Comparison of ENCODE assay signal across 16 cellular contexts in genomic region chr11:3380706-3381570, GRCh38. TPM values are rescaled to one million over a fixed set of nuclear protein-coding genes. Genes with fewer than 3 reads are reported as not detected.
DNase-seq lines count a peak whose midpoint lies in the region; ATAC-seq and TF ChIP-seq lines count a peak whose summit lies in the region.
"Had no signal": no experiment of that assay in that cellular context is flagged by ENCODE, and none has a peak within 500 bp of the region (broad histone marks: within the 10 kb centered on the region; RNA-seq: fewer than 3 reads in every experiment).

No MANE protein-coding gene starts in this region.

- H3K4me3 ChIP-seq in DND-41 (ENCODE audit: low read depth in 1 of 2, low read length in 2 of 2) = no peak overlapping the region
- peak overlapping the region; percentile 56 for H3K4me3 ChIP-seq in fibroblast of the aortic adventitia (ENCODE audit: low read depth, low read length)
- H3K4me3 ChIP-seq in neuronal stem cell (ENCODE audit: low read length in 2 of 2) = peak overlapping the region; percentile 53 to 65
- H3K4me3 ChIP-seq: hepatocyte had no signal

- no peak overlapping the region for H3K27ac Mint-ChIP-seq in activated T-helper 17 cell treated with anti-CD3 and anti-CD28 coated beads, Interleukin-2, amount 50 U/mL, for 72 hours
- H3K27ac Mint-ChIP-seq: activated naive CD8-positive, alpha-beta T cell treated with anti-CD3 and anti-CD28 coated beads, Interleukin-2, amount 50 U/mL, for 24 hours; T-helper 1 cell treated with Interleukin-12 subunit alpha and Interleukin-12 subunit beta and Interleukin-4 antibody, amounts not matched to agents 30 μg/mL and 1 μg/mL, for 36 hours had no signal

- H3K36me3 ChIP-seq in DND-41 (ENCODE audit: insufficient read depth, low read length) (peaks cover 19% of the 10 kb centered on the region), neuronal stem cell (replicated peaks in 1 of 2; ENCODE audit: control insufficient read depth in 2 of 2, insufficient read depth in 2 of 2, low read length in 2 of 2) (peaks cover 23 to 50% of the 10 kb centered on the region in 2 donors)

- no peak for DNase-seq in DND-41
- DNase-seq in OCI-M1 (lab: John Stamatoyannopoulos, UW) = peak; percentile 6
- DNase-seq in fibroblast of the aortic adventitia (ENCODE audit: low read depth) = peak; percentile 51
- DNase-seq in neuronal stem cell (ENCODE audit: low spot score) = peak; percentile 33
- no peak for DNase-seq in mesenteric fat pad (ENCODE audit: low spot score)
- DNase-seq: activated naive CD8-positive, alpha-beta T cell treated with anti-CD3 and anti-CD28 coated beads, Interleukin-2, amount 50 U/mL, for 24 hours; effector memory CD4-positive, alpha-beta T cell; GOT3; KG1; NCI-H2081 treated with DMSO at 0.1 percent for 48 hours; stimulated activated CD4-positive, alpha-beta T cell treated with anti-CD3 and anti-CD28 coated beads, Interleukin-12 subunit alpha, Interleukin-12 subunit beta, amount 100 ng/mL, for 4 hours had no signal

- no peak overlapping the region for H2BK5ac ChIP-seq in neuronal stem cell (ENCODE audit: low read length)

- H3K14ac ChIP-seq in neuronal stem cell (ENCODE audit: low read length) = no peak overlapping the region

- H3K79me1 ChIP-seq in neuronal stem cell (ENCODE audit: low read depth, low read length) = peaks cover 6% of the 10 kb centered on the region

- peaks cover 13% of the 10 kb centered on the region for H3K4me1 Mint-ChIP-seq in activated T-helper 17 cell treated with anti-CD3 and anti-CD28 coated beads, Interleukin-2, amount 50 U/mL, for 72 hours

- H3K27me3 ChIP-seq in DND-41 (ENCODE audit: insufficient read depth, low read length, poor library complexity) (no peaks in the 10 kb centered on the region), neuronal stem cell (ENCODE audit: control insufficient read depth in 3 of 3, insufficient read depth in 3 of 3, low read depth in 1 of 3, low read length in 3 of 3) (no peaks in the 10 kb centered on the region)
- H3K27me3 ChIP-seq: hepatocyte had no signal

- H3K9ac ChIP-seq in DND-41 (ENCODE audit: low read depth, low read length) (no peak overlapping the region), neuronal stem cell (ENCODE audit: low read depth, low read length, poor library complexity) (no peak overlapping the region)

- H4K91ac ChIP-seq in neuronal stem cell (ENCODE audit: low read depth, low read length, poor library complexity) = no peak overlapping the region

- peaks cover 31% of the 10 kb centered on the region for H3K79me2 ChIP-seq in DND-41 (ENCODE audit: insufficient read depth, low read length)

- TF ChIP-seq CTCF in DND-41 (IDR thresholded peaks at IDR 0.05; ENCODE audit: borderline replicate concordance, extremely low read depth, low read length, poor library complexity, severe bottlenecking) (no peak), fibroblast of the aortic adventitia (IDR thresholded peaks at IDR 0.05; ENCODE audit: insufficient read depth, low read length) (no peak)

- no peak overlapping the region for H2BK12ac ChIP-seq in neuronal stem cell (ENCODE audit: low read length)

- no peak overlapping the region for H2AK5ac ChIP-seq in neuronal stem cell (ENCODE audit: low read depth, low read length)

- H4K20me1 ChIP-seq in DND-41 (ENCODE audit: insufficient read depth, low read length) = peaks cover 3% of the 10 kb centered on the region; the same call in 1 of the 2 replicates

- no CpG with 5 or more reads among the region's 12 CpGs for WGBS in neuronal stem cell (ENCODE audit: extremely low coverage in 2 of 2, insufficient read length in 2 of 2, insufficient replicate concordance in 1 of 2), 2 donors

- H2AFZ ChIP-seq in DND-41 (ENCODE audit: low read depth, low read length) (peak overlapping the region; percentile 29; the same call in 1 of the 2 replicates), neuronal stem cell (ENCODE audit: low read length) (peak overlapping the region; percentile 57)
- H2AFZ ChIP-seq: hepatocyte had no signal

- H3K4me2 ChIP-seq in DND-41 (ENCODE audit: insufficient read depth, low read length) (no peak overlapping the region), neuronal stem cell (ENCODE audit: insufficient read depth, low read length, poor library complexity, severe bottlenecking) (peak overlapping the region; percentile 28)
- H3K4me2 ChIP-seq: hepatocyte had no signal

- no peak for ATAC-seq in DND-41 (ENCODE audit: insufficient read depth, low read depth)
- no peak for ATAC-seq in GM21447 (IDR thresholded peaks at IDR 0.05; ENCODE audit: unreplicated experiment)
- ATAC-seq in activated T-helper 17 cell treated with anti-CD3 and anti-CD28 coated beads, Interleukin-2, amount 50 U/mL, for 72 hours (replicated peaks) = no peak
- no peak for ATAC-seq in HG03095 (IDR thresholded peaks at IDR 0.05; ENCODE audit: unreplicated experiment)
- ATAC-seq: activated naive CD8-positive, alpha-beta T cell treated with anti-CD3 and anti-CD28 coated beads, Interleukin-2, amount 50 U/mL, for 24 hours had no signal

- no peak overlapping the region for H3K27ac ChIP-seq in DND-41 (ENCODE audit: low read length)
- H3K27ac ChIP-seq in neuronal stem cell (replicated peaks; ENCODE audit: low read length) = no peak overlapping the region
- H3K27ac ChIP-seq: hepatocyte had no signal

- H3K18ac ChIP-seq in neuronal stem cell (ENCODE audit: low read length) = no peak overlapping the region

- H2BK15ac ChIP-seq in neuronal stem cell (ENCODE audit: low read length) = no peak overlapping the region

- H2BK120ac ChIP-seq in neuronal stem cell (ENCODE audit: low read depth, low read length) = no peak overlapping the region

- H3K9me3 Mint-ChIP-seq in activated T-helper 17 cell treated with anti-CD3 and anti-CD28 coated beads, Interleukin-2, amount 50 U/mL, for 72 hours = no peaks in the 10 kb centered on the region

- no peak overlapping the region for H4K8ac ChIP-seq in neuronal stem cell (ENCODE audit: low read depth, low read length)

- H3K9me3 ChIP-seq in DND-41 (ENCODE audit: insufficient read depth, low read length, severe bottlenecking) (no peaks in the 10 kb centered on the region), neuronal stem cell (replicated peaks in 1 of 2; ENCODE audit: control insufficient read depth in 2 of 2, insufficient read depth in 1 of 2, low read depth in 1 of 2, low read length in 2 of 2) (peaks cover 13 to 42% of the 10 kb centered on the region in 2 donors)

- no peak overlapping the region for H3K4me3 Mint-ChIP-seq in activated T-helper 17 cell treated with anti-CD3 and anti-CD28 coated beads, Interleukin-2, amount 50 U/mL, for 72 hours
- H3K4me3 Mint-ChIP-seq: activated naive CD8-positive, alpha-beta T cell treated with anti-CD3 and anti-CD28 coated beads, Interleukin-2, amount 50 U/mL, for 24 hours; T-helper 1 cell treated with Interleukin-12 subunit alpha and Interleukin-12 subunit beta and Interleukin-4 antibody, amounts not matched to agents 30 μg/mL and 1 μg/mL, for 36 hours had no signal

- no peak overlapping the region for H3K23ac ChIP-seq in neuronal stem cell (ENCODE audit: low read depth, low read length, poor library complexity)

- no peak overlapping the region for H3K4ac ChIP-seq in neuronal stem cell (ENCODE audit: low read length)

- H3K27me3 Mint-ChIP-seq in activated T-helper 17 cell treated with anti-CD3 and anti-CD28 coated beads, Interleukin-2, amount 50 U/mL, for 72 hours = no peaks in the 10 kb centered on the region

- H3K36me3 Mint-ChIP-seq in activated T-helper 17 cell treated with anti-CD3 and anti-CD28 coated beads, Interleukin-2, amount 50 U/mL, for 72 hours (ENCODE audit: low read depth) = peaks cover 32% of the 10 kb centered on the region

- H3K4me1 ChIP-seq in DND-41 (ENCODE audit: insufficient read depth, low read length) (peaks cover 36% of the 10 kb centered on the region), neuronal stem cell (ENCODE audit: control insufficient read depth in 2 of 2, insufficient read depth in 1 of 2, low read depth in 1 of 2, low read length in 2 of 2) (peaks cover 0 to 6% of the 10 kb centered on the region in 2 donors)

RNA-seq across cellular contexts. Expression of gene ZNF195, which starts 2.0 kb away (rescaled TPM):
- total RNA-seq in fibroblast of the aortic adventitia (ENCODE audit: low replicate concordance) = 11.4 and 18.1 TPM in 2 replicates
- polyA plus RNA-seq in neuronal stem cell (2013, experiment 1 of 2) = 31.7 TPM
- polyA plus RNA-seq in neuronal stem cell (2013, experiment 2 of 2) = 33.2 TPM
- 10 to 100 TPM; 24.1 to 37.9 TPM for total RNA-seq in activated T-helper 17 cell treated with anti-CD3 and anti-CD28 coated beads, Interleukin-2, amount 50 U/mL, for 72 hours
- total RNA-seq in mesenteric fat pad = 20.0 TPM

Comparison
In these comparisons a context has a peak if more than half of its experiments do, and no peak if none do; other contexts are left out.
1. DNase-seq: peak in OCI-M1 (single experiment), fibroblast of the aortic adventitia (single experiment) and neuronal stem cell (single experiment); none in DND-41 (single experiment) and mesenteric fat pad (single experiment).
2. H3K4me3 ChIP-seq: peak in fibroblast of the aortic adventitia (single experiment) and neuronal stem cell (2 of 2); none in DND-41 (0 of 2).